ENCODE assay signal across 7 cellular contexts in the genomic region with DNA sequence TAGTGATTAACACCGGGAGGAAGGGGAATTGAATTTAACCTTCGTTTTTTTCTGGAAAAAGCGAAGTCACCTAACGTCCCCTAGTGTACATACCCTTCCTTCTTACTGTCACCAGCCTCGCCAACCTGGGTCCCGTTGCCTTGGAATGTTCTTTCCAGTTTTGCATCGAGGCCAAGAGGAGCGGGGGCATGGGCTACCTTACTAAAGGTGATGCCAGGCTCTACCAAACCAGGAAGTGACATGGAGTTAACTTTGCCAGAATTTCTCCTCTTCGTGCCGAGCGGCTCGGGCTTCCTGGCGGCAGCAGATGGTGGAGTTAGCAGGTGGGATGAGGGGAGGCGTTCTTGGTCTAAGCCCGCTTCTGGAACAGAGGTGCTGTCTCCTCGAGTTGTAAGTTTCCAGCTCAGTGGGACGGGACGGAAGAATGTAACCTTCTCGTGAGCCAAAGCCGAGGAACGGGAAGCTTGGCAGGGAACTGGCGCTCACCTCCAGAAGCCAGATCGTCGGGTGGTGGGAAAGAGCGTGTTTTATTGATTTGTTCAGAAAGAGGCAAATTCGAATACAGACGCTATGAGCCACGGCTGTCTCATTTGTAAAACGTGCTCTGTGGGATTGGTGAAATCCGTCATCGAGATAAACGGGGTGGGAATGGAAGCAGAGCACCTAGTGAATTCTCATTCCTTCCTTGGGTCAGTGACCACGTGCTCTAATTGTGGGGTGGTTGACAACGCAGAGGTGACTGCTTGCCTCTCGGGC. TPM values are rescaled to one million over a fixed set of nuclear protein-coding genes. Genes with fewer than 3 reads are reported as not detected.
DNase-seq lines count a peak whose midpoint lies in the region; ATAC-seq and TF ChIP-seq lines count a peak whose summit lies in the region.

No MANE protein-coding gene starts in this region.

- DNase-seq in G401 (ENCODE audit: low spot score) (peak; percentile 77), colonic mucosa (peak; percentile 59), aorta (no peak)

- H3K79me2 ChIP-seq in OCI-LY3 (ENCODE audit: low read length) = peaks cover 12% of the 10 kb centered on the region; the same call in 1 of the 2 replicates

- peak; percentile 25 for ATAC-seq in GM21723 (IDR thresholded peaks at IDR 0.05; ENCODE audit: unreplicated experiment)
- no peak for ATAC-seq in aorta (ENCODE audit: low FRiP score)
- ATAC-seq in HG02884 (IDR thresholded peaks at IDR 0.05; ENCODE audit: unreplicated experiment) = no peak

- H3K9ac ChIP-seq in OCI-LY3 (ENCODE audit: low read length) (peak overlapping the region; percentile 70), colonic mucosa (ENCODE audit: low read depth in 2 of 2, low read length in 2 of 2) (peak overlapping the region; percentile 73 to 82)

- H3K27ac ChIP-seq in OCI-LY3 (ENCODE audit: low read length) (no peak overlapping the region), colonic mucosa (peak overlapping the region; percentile 76), aorta (ENCODE audit: low read depth in 1 of 2, low read length in 2 of 2) (no peak overlapping the region)

- intact Hi-C loops in colonic mucosa (cut with DNase I) = no loop called here
- intact Hi-C loops in aorta (cut with DNase I) = loop anchor here in 1 of 2 donors (10.0 kb wide), 1 partner anchor 229 kb away; the partner anchor contains the start of gene SRRM1

- H3K4me1 ChIP-seq in OCI-LY3 (ENCODE audit: low read length) (peaks cover 23% of the 10 kb centered on the region), colonic mucosa (peaks cover 9% of the 10 kb centered on the region), mononuclear cell (ENCODE audit: insufficient read depth, low read length) (peaks cover 66% of the 10 kb centered on the region), aorta (ENCODE audit: control insufficient read depth in 1 of 2, insufficient read depth in 2 of 2, low read length in 2 of 2) (no peaks in the 10 kb centered on the region)

- in situ Hi-C loops in G401 (cut with HindIII; ENCODE audit: low sequenced_read_pairs) = no loop called here

- no peaks in the 10 kb centered on the region for H4K20me1 ChIP-seq in OCI-LY3 (ENCODE audit: insufficient read depth, low read length)

- H3K9me3 ChIP-seq in OCI-LY3 (ENCODE audit: insufficient read depth, low read length) = no peaks in the 10 kb centered on the region
- H3K9me3 ChIP-seq in colonic mucosa = no peaks in the 10 kb centered on the region
- no peaks in the 10 kb centered on the region for H3K9me3 ChIP-seq in mononuclear cell (ENCODE audit: low read depth, low read length)
- H3K9me3 ChIP-seq in aorta (ENCODE audit: control insufficient read depth, low read length) = no peaks in the 10 kb centered on the region

- H3K36me3 ChIP-seq in OCI-LY3 (replicated peaks; ENCODE audit: low read depth, low read length) (peaks cover 4% of the 10 kb centered on the region), colonic mucosa (no peaks in the 10 kb centered on the region), aorta (ENCODE audit: control insufficient read depth in 1 of 2, insufficient read depth in 2 of 2, low read length in 1 of 2) (no peaks in the 10 kb centered on the region)

- 2 to 3% methylated on average over 35 of the region's 35 CpGs for WGBS in aorta, 2 donors

- TF ChIP-seq CTCF in OCI-LY3 (IDR thresholded peaks at IDR 0.05; ENCODE audit: low read depth, low read length) (no peak), colonic mucosa (IDR thresholded peaks at IDR 0.05) (no peak)

- no peaks in the 10 kb centered on the region for H3K27me3 ChIP-seq in OCI-LY3 (ENCODE audit: low read depth, low read length)
- H3K27me3 ChIP-seq in colonic mucosa = no peaks in the 10 kb centered on the region
- H3K27me3 ChIP-seq in mononuclear cell (ENCODE audit: insufficient read depth, low read length) = no peaks in the 10 kb centered on the region
- no peaks in the 10 kb centered on the region for H3K27me3 ChIP-seq in aorta (ENCODE audit: control insufficient read depth in 1 of 2, insufficient read depth in 2 of 2, low read length in 1 of 2)

- H2AFZ ChIP-seq in OCI-LY3 (ENCODE audit: low read depth, low read length) = peak overlapping the region; percentile 85

- H3K4me3 ChIP-seq in OCI-LY3 (ENCODE audit: low read length) = peak overlapping the region; percentile 100
- peak overlapping the region; percentile 56 for H3K4me3 ChIP-seq in colonic mucosa
- peak overlapping the region; percentile 56 for H3K4me3 ChIP-seq in mononuclear cell (ENCODE audit: low read length)
- peak overlapping the region; percentile 49 to 67 for H3K4me3 ChIP-seq in aorta (ENCODE audit: low read length in 2 of 2)

- peak overlapping the region; percentile 97 for H3K4me2 ChIP-seq in OCI-LY3 (ENCODE audit: low read length)

RNA-seq across cellular contexts. Expression of gene NIPAL3, which starts 0.5 kb away (rescaled TPM):
- total RNA-seq in G401 (2014; rRNA removed; shearing (Covaris generic)) = 9.0 and 12.3 TPM in 2 replicates
- 10 to 100 TPM; 41.3 to 45.2 TPM for total RNA-seq in colonic mucosa
- total RNA-seq in mononuclear cell = 17.9 TPM
- total RNA-seq in aorta = 10 to 100 TPM in 1 of 2 donors, 1 to 10 TPM in 1; 9.8 to 13.0 TPM
- polyA plus RNA-seq in aorta = 1 to 10 TPM; 6.3 to 6.7 TPM

RNA-seq across cellular contexts. Expression of gene STPG1, which starts 2.5 kb away (rescaled TPM):
- 7.1 and 17.8 TPM in 2 replicates for total RNA-seq in G401 (2014; rRNA removed; shearing (Covaris generic))
- total RNA-seq in colonic mucosa (10 to 100 TPM; 13.6 to 18.4 TPM), mononuclear cell (1.6 TPM), aorta (1 to 10 TPM; 3.8 to 5.7 TPM)
- 1 to 10 TPM; 2.1 to 3.7 TPM for polyA plus RNA-seq in aorta

Comparison
In these comparisons a context has a peak if more than half of its experiments do, and no peak if none do; other contexts are left out.
1. DNase-seq: peak in G401 (single experiment) and colonic mucosa (single experiment); none in aorta (0 of 2).
2. Peak in every context shown above with its lines, with median percentiles within 50 percentile points of each other: H3K4me3 ChIP-seq.